Comparison of ENCODE assay signal across 12 cellular contexts in the genomic region with DNA sequence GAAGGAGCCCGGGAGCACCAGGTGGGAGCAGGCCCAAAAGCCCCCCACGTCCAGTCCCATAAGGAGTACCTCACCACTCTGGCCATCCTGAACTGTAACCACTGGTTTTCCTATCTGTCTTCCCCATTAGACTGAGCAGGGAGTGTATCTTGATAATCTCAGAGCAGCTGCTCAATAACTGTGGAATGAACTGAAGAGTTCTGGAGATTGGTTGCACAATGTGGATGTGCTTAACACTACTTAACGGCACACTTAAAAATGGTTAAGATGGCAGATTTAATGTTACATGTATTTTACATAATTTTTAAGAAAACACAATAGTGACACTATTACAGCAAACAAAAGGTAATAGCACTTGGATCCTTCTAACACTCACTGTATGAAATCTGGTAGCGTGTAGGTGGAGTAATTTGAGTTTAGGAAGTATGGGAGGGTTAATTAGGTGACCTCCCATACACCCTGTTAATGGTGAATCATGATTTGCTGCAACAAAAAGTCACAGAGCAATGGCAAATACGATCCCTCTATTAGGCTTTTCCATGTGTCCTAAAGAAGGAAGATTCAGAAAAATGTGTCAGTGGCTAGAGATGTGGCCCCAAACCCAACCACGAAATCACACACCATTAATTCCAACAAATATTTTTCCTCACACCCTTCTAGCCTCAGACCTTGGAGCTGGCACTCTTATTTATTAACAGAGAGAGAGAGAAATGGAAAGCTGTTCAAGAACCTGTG. TPM values are rescaled to one million over a fixed set of nuclear protein-coding genes. Genes with fewer than 3 reads are reported as not detected.
DNase-seq lines count a peak whose midpoint lies in the region; ATAC-seq and TF ChIP-seq lines count a peak whose summit lies in the region.
"Had no signal": no experiment of that assay in that cellular context is flagged by ENCODE, and none has a peak within 500 bp of the region (broad histone marks: within the 10 kb centered on the region; RNA-seq: fewer than 3 reads in every experiment).

No MANE protein-coding gene starts in this region.

- no TSS peak for BruUV-seq in Calu3 (replicated peaks; lab: Mats Ljungman, UMichigan)

- no peaks in the 10 kb centered on the region for H3K27me3 ChIP-seq in BLaER1
- H3K27me3 ChIP-seq in OCI-LY1 (ENCODE audit: insufficient read depth, low read length): no peaks in the 10 kb centered on the region
- H3K27me3 ChIP-seq in gastroesophageal sphincter: no peaks in the 10 kb centered on the region
- H3K27me3 ChIP-seq: Peyer's patch had no signal

- no peak for TF ChIP-seq EP300 in gastroesophageal sphincter (IDR thresholded peaks at IDR 0.05)

- peak overlapping the region; percentile 75 for H3K27ac ChIP-seq in BLaER1
- H3K27ac ChIP-seq in OCI-LY1 (ENCODE audit: low read depth, low read length, poor library complexity, severe bottlenecking): peak overlapping the region; percentile 58
- peak overlapping the region in 3 of 4 donors; percentile 63 to 75 (median 70) for H3K27ac ChIP-seq in gastroesophageal sphincter

- no peaks in the 10 kb centered on the region for H3K27me3 Mint-ChIP-seq in Calu3 (ENCODE audit: unreplicated experiment)
- H3K27me3 Mint-ChIP-seq: B cell had no signal

- no peak overlapping the region for H3K4me3 Mint-ChIP-seq in Calu3 (ENCODE audit: low read depth, unreplicated experiment)
- H3K4me3 Mint-ChIP-seq: activated naive CD4-positive, alpha-beta T cell treated with anti-CD3 and anti-CD28 coated beads for 36 hours; B cell had no signal

- H3K27ac Mint-ChIP-seq in Calu3 (ENCODE audit: unreplicated experiment): no peak overlapping the region
- H3K27ac Mint-ChIP-seq: activated naive CD4-positive, alpha-beta T cell treated with anti-CD3 and anti-CD28 coated beads for 36 hours; B cell had no signal

- intact Hi-C loops in Calu3 (cut with micrococcal nuclease; ENCODE audit: unreplicated experiment): no loop called here

- H3K9me3 ChIP-seq in BLaER1 (0 out of 2 replicates have a peak, but pooled peaks cover 4% of the 10 kb centered on the region), OCI-LY1 (ENCODE audit: low read length) (no peaks in the 10 kb centered on the region), gastroesophageal sphincter (no peaks in the 10 kb centered on the region)
- H3K9me3 ChIP-seq: Peyer's patch had no signal

- H3F3A ChIP-seq in OCI-LY1 (ENCODE audit: insufficient read depth, low read length): no peaks in the 10 kb centered on the region

- H3K9ac ChIP-seq in BLaER1 (peak overlapping the region; percentile 36), OCI-LY1 (ENCODE audit: low read length) (no peak overlapping the region)

- H3K4me3 ChIP-seq in BLaER1 (peak overlapping the region; percentile 37), OCI-LY1 (ENCODE audit: low read depth, low read length, poor library complexity, severe bottlenecking) (no peak overlapping the region), gastroesophageal sphincter (no peak overlapping the region)
- H3K4me3 ChIP-seq: Peyer's patch had no signal

- TF ChIP-seq CTCF in OCI-LY1 (IDR thresholded peaks at IDR 0.05; ENCODE audit: low read length) (no peak), gastroesophageal sphincter (IDR thresholded peaks at IDR 0.05) (no peak), omental fat pad (IDR thresholded peaks at IDR 0.05) (no peak), Calu3 (IDR thresholded peaks at IDR 0.05; ENCODE audit: unreplicated experiment) (no peak)

- H3K36me3 Mint-ChIP-seq in Calu3 (ENCODE audit: insufficient read depth, unreplicated experiment): no peaks in the 10 kb centered on the region

- H3K9me3 Mint-ChIP-seq in Calu3 (ENCODE audit: low read depth, unreplicated experiment): no peaks in the 10 kb centered on the region
- H3K9me3 Mint-ChIP-seq: activated naive CD4-positive, alpha-beta T cell treated with anti-CD3 and anti-CD28 coated beads for 36 hours had no signal

- WGBS in gastroesophageal sphincter (ENCODE audit: low coverage in 1 of 2), 2 donors: 55 to 89% methylated on average over 3 to 5 of the region's 6 CpGs

- CTCF ChIA-PET in Calu3 (lab: Charles Lee): no interaction called here

- H3K79me2 ChIP-seq in OCI-LY1 (ENCODE audit: insufficient read depth, low read length): peaks cover 75% of the 10 kb centered on the region

- ATAC-seq in gastroesophageal sphincter (peak; percentile 57), omental fat pad (ENCODE audit: low FRiP score) (peak; percentile 64)

- peaks cover 5% of the 10 kb centered on the region for H3K4me1 Mint-ChIP-seq in Calu3 (ENCODE audit: low read depth, unreplicated experiment)

- DNase-seq in omental fat pad (ENCODE audit: low spot score): no peak
- no peak for DNase-seq in Calu3
- no peak for DNase-seq in Ammon's horn (ENCODE audit: low spot score)
- no peak for DNase-seq in activated CD4-positive, alpha-beta T cell treated with anti-CD3 and anti-CD28 coated beads for 48 hours
- DNase-seq in NCI-H82 (lab: John Stamatoyannopoulos, UW): no peak
- DNase-seq: activated naive CD4-positive, alpha-beta T cell treated with anti-CD3 and anti-CD28 coated beads for 36 hours; foreskin melanocyte; Peyer's patch had no signal

- H2AFZ ChIP-seq in OCI-LY1 (ENCODE audit: low read length): no peak overlapping the region

- H4K20me1 ChIP-seq in BLaER1 (peaks cover 19% of the 10 kb centered on the region), OCI-LY1 (ENCODE audit: insufficient read depth, low read length) (no peaks in the 10 kb centered on the region)

- H3K36me3 ChIP-seq in BLaER1: peaks cover 22% of the 10 kb centered on the region
- peaks cover 30% of the 10 kb centered on the region for H3K36me3 ChIP-seq in OCI-LY1 (ENCODE audit: insufficient read depth, low read length)
- H3K36me3 ChIP-seq in gastroesophageal sphincter: no peaks in the 10 kb centered on the region
- H3K36me3 ChIP-seq: Peyer's patch had no signal

- no peak for TF ChIP-seq POLR2A in gastroesophageal sphincter (IDR thresholded peaks at IDR 0.05)

- peaks cover 79% of the 10 kb centered on the region for H3K4me1 ChIP-seq in BLaER1
- peaks cover 52% of the 10 kb centered on the region for H3K4me1 ChIP-seq in OCI-LY1 (ENCODE audit: insufficient read depth, low read length, severe bottlenecking)
- peaks cover 0 to 86% (median 21%) of the 10 kb centered on the region in 3 donors for H3K4me1 ChIP-seq in gastroesophageal sphincter

- peak overlapping the region; percentile 83 for H3K4me2 ChIP-seq in BLaER1
- 0 out of 2 replicates have a peak overlapping the region, but pooled peaks have one; percentile 4 for H3K4me2 ChIP-seq in OCI-LY1 (ENCODE audit: low read length)

- H3K9me2 ChIP-seq in OCI-LY1 (ENCODE audit: low read depth, low read length): no peaks in the 10 kb centered on the region

RNA-seq across cellular contexts. Expression of gene TRAM2, which starts 18.4 kb away (rescaled TPM):
- total RNA-seq in gastroesophageal sphincter (10 to 100 TPM; 16.7 to 34.2 (median 25.0) TPM), omental fat pad (10 to 100 TPM; 17.8 to 29.8 (median 26.3) TPM), Calu3 (2022) (10.7 and 12.8 TPM in 2 replicates)
